In genomic region chr1:232682248-232682647, GRCh38 we compare ENCODE assay signal across 30 cellular contexts. TPM values are rescaled to one million over a fixed set of nuclear protein-coding genes. Genes with fewer than 3 reads are reported as not detected.
DNase-seq lines count a peak whose midpoint lies in the region; ATAC-seq, FAIRE-seq and TF ChIP-seq lines count a peak whose summit lies in the region.
"Had no signal": no experiment of that assay in that cellular context is flagged by ENCODE, and none has a peak within 500 bp of the region (broad histone marks: within the 10 kb centered on the region; RNA-seq: fewer than 3 reads in every experiment).

No MANE protein-coding gene starts in this region.

- peak overlapping the region; percentile 47 for H3K4me3 Mint-ChIP-seq in T-helper 17 cell
- no peak overlapping the region for H3K4me3 Mint-ChIP-seq in activated naive CD8-positive, alpha-beta T cell treated with anti-CD3 and anti-CD28 coated beads, Interleukin-2, amount 50 U/mL, for 24 hours
- H3K4me3 Mint-ChIP-seq: activated CD4-positive, alpha-beta T cell treated with anti-CD3 and anti-CD28 coated beads, Interleukin-2, amount 10 ng/mL, durations not matched to agents 24 days and 14 days; CD4-positive, alpha-beta T cell; dendritic cell treated with granulocyte-macrophage colony-stimulating factor and Interleukin-4, amounts not matched to agents 40 ng/mL and 50 ng/mL, for 4 days; GM23338; HFFc6; neural crest cell had no signal

- intact Hi-C loops in pancreas (cut with DNase I) = no loop called here

- H3K9me3 Mint-ChIP-seq in activated naive CD8-positive, alpha-beta T cell treated with anti-CD3 and anti-CD28 coated beads, Interleukin-2, amount 50 U/mL, for 24 hours = no peaks in the 10 kb centered on the region
- H3K9me3 Mint-ChIP-seq: activated CD4-positive, alpha-beta T cell treated with anti-CD3 and anti-CD28 coated beads, Interleukin-2, amount 10 ng/mL, durations not matched to agents 24 days and 14 days; activated naive CD4-positive, alpha-beta T cell treated with anti-CD3 and anti-CD28 coated beads, Interleukin-2, amount 50 U/mL, for 72 hours; CD4-positive, alpha-beta T cell; dendritic cell treated with granulocyte-macrophage colony-stimulating factor and Interleukin-4, amounts not matched to agents 40 ng/mL and 50 ng/mL, for 4 days; GM23338; neural crest cell had no signal

- 13 to 18% methylated on average over 4 of the region's 4 CpGs for WGBS in pancreas, 2 donors

- H3K9me3 ChIP-seq in T-helper 17 cell (ENCODE audit: control insufficient read depth, low read length, poor library complexity, severe bottlenecking) (no peaks in the 10 kb centered on the region), pancreas (no peaks in the 10 kb centered on the region)
- H3K9me3 ChIP-seq: ovary, SJSA1 had no signal

- FAIRE-seq in pancreas (lab: Jason Lieb, UNC) = peak; percentile 70
- FAIRE-seq: keratinocyte had no signal

- ATAC-seq in T-helper 17 cell (no peak), pancreas (peak; percentile 68 to 94 (median 84))
- ATAC-seq in activated naive CD8-positive, alpha-beta T cell treated with anti-CD3 and anti-CD28 coated beads, Interleukin-2, amount 50 U/mL, for 24 hours = no peak
- ATAC-seq: activated naive CD4-positive, alpha-beta T cell treated with anti-CD3 and anti-CD28 coated beads, Interleukin-2, amount 50 U/mL, for 72 hours; esophagus mucosa; GM23338 had no signal

- no peaks in the 10 kb centered on the region for H3K36me3 ChIP-seq in pancreas
- H3K36me3 ChIP-seq: ovary, SJSA1 had no signal

- DNase-seq in Daoy (ENCODE audit: low read depth) = peak; percentile 54
- DNase-seq in T-helper 17 cell = no peak
- DNase-seq in iris pigment epithelial cell (ENCODE audit: low read depth) = peak; percentile 31
- peak in 4 of 6 donors; percentile 23 to 46 (median 42) for DNase-seq in pancreas
- DNase-seq in activated naive CD8-positive, alpha-beta T cell treated with anti-CD3 and anti-CD28 coated beads, Interleukin-2, amount 50 U/mL, for 24 hours = no peak
- DNase-seq in activated naive CD4-positive, alpha-beta T cell treated with anti-CD3 and anti-CD28 coated beads, Interleukin-2, amount 50 U/mL, for 16 hours = no peak
- no peak for DNase-seq in NCI-H446 treated with DMSO at 0.1 percent for 48 hours (lab: John Stamatoyannopoulos, UW)
- DNase-seq: activated CD4-positive, alpha-beta T cell treated with anti-CD3 and anti-CD28 coated beads, Interleukin-2, amount 10 ng/mL, durations not matched to agents 24 days and 14 days; activated CD8-positive, alpha-beta memory T cell treated with anti-CD3 and anti-CD28 coated beads for 24 hours; activated T-cell treated with anti-CD3 and anti-CD28 coated beads for 4 hours; aorta; caudate nucleus; CD4-positive, alpha-beta T cell; head of caudate nucleus; HFFc6; MV-4-11; NCI-H1694 treated with DMSO at 0.1 percent for 48 hours; NCI-H510A; ovary; retina; stimulated activated naive CD4-positive, alpha-beta T cell had no signal

- H3K4me1 ChIP-seq in pancreas = no peaks in the 10 kb centered on the region
- H3K4me1 ChIP-seq: SJSA1 had no signal

- H3K27ac Mint-ChIP-seq in T-helper 17 cell = no peak overlapping the region
- no peak overlapping the region for H3K27ac Mint-ChIP-seq in activated naive CD8-positive, alpha-beta T cell treated with anti-CD3 and anti-CD28 coated beads, Interleukin-2, amount 50 U/mL, for 24 hours
- H3K27ac Mint-ChIP-seq: activated CD4-positive, alpha-beta T cell treated with anti-CD3 and anti-CD28 coated beads, Interleukin-2, amount 10 ng/mL, durations not matched to agents 24 days and 14 days; activated naive CD4-positive, alpha-beta T cell treated with anti-CD3 and anti-CD28 coated beads, Interleukin-2, amount 50 U/mL, for 72 hours; CD4-positive, alpha-beta T cell; dendritic cell treated with granulocyte-macrophage colony-stimulating factor and Interleukin-4, amounts not matched to agents 40 ng/mL and 50 ng/mL, for 4 days; GM23338; HFFc6 had no signal

- H3K4me3 ChIP-seq in pancreas = no peak overlapping the region
- H3K4me3 ChIP-seq: GM23338, ovary, SJSA1, smooth muscle cell had no signal

- H3K27me3 Mint-ChIP-seq in T-helper 17 cell = peaks cover 5% of the 10 kb centered on the region
- no peaks in the 10 kb centered on the region for H3K27me3 Mint-ChIP-seq in activated naive CD8-positive, alpha-beta T cell treated with anti-CD3 and anti-CD28 coated beads, Interleukin-2, amount 50 U/mL, for 24 hours
- H3K27me3 Mint-ChIP-seq: CD4-positive, alpha-beta T cell had no signal

- H3K4me1 Mint-ChIP-seq in T-helper 17 cell = no peaks in the 10 kb centered on the region
- peaks cover 3% of the 10 kb centered on the region for H3K4me1 Mint-ChIP-seq in activated naive CD8-positive, alpha-beta T cell treated with anti-CD3 and anti-CD28 coated beads, Interleukin-2, amount 50 U/mL, for 24 hours
- H3K4me1 Mint-ChIP-seq: activated CD4-positive, alpha-beta T cell treated with anti-CD3 and anti-CD28 coated beads, Interleukin-2, amount 10 ng/mL, durations not matched to agents 24 days and 14 days; GM23338; neural crest cell had no signal

- H3K36me3 Mint-ChIP-seq in T-helper 17 cell (ENCODE audit: low read depth) = peaks cover 2% of the 10 kb centered on the region
- H3K36me3 Mint-ChIP-seq in activated naive CD8-positive, alpha-beta T cell treated with anti-CD3 and anti-CD28 coated beads, Interleukin-2, amount 50 U/mL, for 24 hours (ENCODE audit: low read depth) = no peaks in the 10 kb centered on the region
- H3K36me3 Mint-ChIP-seq: activated naive CD4-positive, alpha-beta T cell treated with anti-CD3 and anti-CD28 coated beads, Interleukin-2, amount 50 U/mL, for 72 hours had no signal

- no peak for TF ChIP-seq CTCF in pancreas (IDR thresholded peaks at IDR 0.05)

- H3K27me3 ChIP-seq in pancreas = no peaks in the 10 kb centered on the region
- H3K27me3 ChIP-seq: ovary, SJSA1 had no signal

- no peak overlapping the region for H3K27ac ChIP-seq in pancreas
- H3K27ac ChIP-seq: ovary, RWPE1, SJSA1 had no signal

RNA-seq across cellular contexts. Expression of gene SIPA1L2, which starts 52.3 kb away (rescaled TPM):
- total RNA-seq in Daoy (2014; rRNA removed; shearing (Covaris generic)) = 33.7 and 37.4 TPM in 2 replicates
- total RNA-seq in T-helper 17 cell (1 to 10 TPM; 1.3 to 3.3 TPM), pancreas (10 to 100 TPM in 1 of 6 donors, 1 to 10 TPM in 5; 2.6 to 10.9 (median 5.1) TPM)
- 1 to 10 TPM; 2.1 to 4.4 TPM for polyA plus RNA-seq in pancreas

Comparison
In these comparisons a context has a peak if more than half of its experiments do, and no peak if none do; other contexts are left out.
1. DNase-seq: peak in Daoy (single experiment), iris pigment epithelial cell (single experiment) and pancreas (4 of 6); none in T-helper 17 cell (0 of 3), activated naive CD8-positive, alpha-beta T cell treated with anti-CD3 and anti-CD28 coated beads, Interleukin-2, amount 50 U/mL, for 24 hours (single experiment), activated naive CD4-positive, alpha-beta T cell treated with anti-CD3 and anti-CD28 coated beads, Interleukin-2, amount 50 U/mL, for 16 hours (single experiment) and NCI-H446 treated with DMSO at 0.1 percent for 48 hours (single experiment).
2. ATAC-seq: peak in pancreas (4 of 4); none in T-helper 17 cell (single experiment) and activated naive CD8-positive, alpha-beta T cell treated with anti-CD3 and anti-CD28 coated beads, Interleukin-2, amount 50 U/mL, for 24 hours (single experiment).